13 cellular contexts compared by ENCODE assay signal in genomic region chr14:105863296-105864108, GRCh38.
DNase-seq lines count a peak whose midpoint lies in the region; ATAC-seq lines count a peak whose summit lies in the region.
"Had no signal": no experiment of that assay in that cellular context is flagged by ENCODE, and none has a peak within 500 bp of the region (broad histone marks: within the 10 kb centered on the region; RNA-seq: fewer than 3 reads in every experiment).

No MANE protein-coding gene starts in this region.

- H3K27me3 ChIP-seq in mucosa of rectum (ENCODE audit: control insufficient read depth in 2 of 2, insufficient read depth in 2 of 2, low read length in 2 of 2) = no peaks in the 10 kb centered on the region
- H3K27me3 ChIP-seq: neural progenitor cell, tibial nerve had no signal

- no peaks in the 10 kb centered on the region for H3K9me3 Mint-ChIP-seq in stimulated activated naive CD8-positive, alpha-beta T cell treated with anti-CD3 and anti-CD28 coated beads, Interleukin-15, Interleukin-2, amounts not matched to agents 100 ng/mL and 50 ng/mL, for 24 hours

- peaks cover 0 to 3% of the 10 kb centered on the region in 2 donors for H3K36me3 ChIP-seq in mucosa of rectum (ENCODE audit: control insufficient read depth in 2 of 2, insufficient read depth in 2 of 2, low read length in 2 of 2)
- H3K36me3 ChIP-seq: esophagus muscularis mucosa, neural progenitor cell, tibial nerve had no signal

- peak overlapping the region; percentile 85 for H3K4me3 Mint-ChIP-seq in stimulated activated naive CD8-positive, alpha-beta T cell treated with anti-CD3 and anti-CD28 coated beads, Interleukin-15, Interleukin-2, amounts not matched to agents 100 ng/mL and 50 ng/mL, for 24 hours
- H3K4me3 Mint-ChIP-seq: neural progenitor cell had no signal

- H3K9ac ChIP-seq in mucosa of rectum (ENCODE audit: low read depth in 1 of 2, low read length in 2 of 2) = peak overlapping the region in 1 of 2 donors; percentile 26
- H3K9ac ChIP-seq: neural progenitor cell had no signal

- H3K36me3 Mint-ChIP-seq in stimulated activated naive CD8-positive, alpha-beta T cell treated with anti-CD3 and anti-CD28 coated beads, Interleukin-15, Interleukin-2, amounts not matched to agents 100 ng/mL and 50 ng/mL, for 24 hours (ENCODE audit: low read depth) = peaks cover 13% of the 10 kb centered on the region
- H3K36me3 Mint-ChIP-seq: neural progenitor cell had no signal

- H3K4me1 Mint-ChIP-seq in stimulated activated naive CD8-positive, alpha-beta T cell treated with anti-CD3 and anti-CD28 coated beads, Interleukin-15, Interleukin-2, amounts not matched to agents 100 ng/mL and 50 ng/mL, for 24 hours (ENCODE audit: low read depth) = peaks cover 32% of the 10 kb centered on the region
- H3K4me1 Mint-ChIP-seq: neural progenitor cell had no signal

- ATAC-seq in stimulated activated naive CD8-positive, alpha-beta T cell treated with anti-CD3 and anti-CD28 coated beads, Interleukin-15, Interleukin-2, amounts not matched to agents 100 U/mL and 50 U/mL, for 24 hours = no peak
- no peak for ATAC-seq in GM18519 (IDR thresholded peaks at IDR 0.05; ENCODE audit: low FRiP score, unreplicated experiment)

- DNase-seq in stimulated activated naive CD8-positive, alpha-beta T cell treated with anti-CD3 and anti-CD28 coated beads, Interleukin-15, Interleukin-2, amounts not matched to agents 100 U/mL and 50 U/mL, for 24 hours = no peak
- peak; percentile 59 for DNase-seq in activated CD8-positive, alpha-beta memory T cell treated with anti-CD3 and anti-CD28 coated beads for 24 hours
- no peak for DNase-seq in iPS-NIHi7 (ENCODE audit: extremely low spot score)
- DNase-seq in DMS53 treated with DMSO at 0.1 percent for 48 hours (lab: John Stamatoyannopoulos, UW; ENCODE audit: unreplicated experiment) = no peak
- no peak for DNase-seq in DMS53 (lab: John Stamatoyannopoulos, UW)
- DNase-seq: AML-193, SHP77 treated with DMSO at 0.1 percent for 48 hours had no signal

- peak overlapping the region; percentile 94 for H3K27ac Mint-ChIP-seq in stimulated activated naive CD8-positive, alpha-beta T cell treated with anti-CD3 and anti-CD28 coated beads, Interleukin-15, Interleukin-2, amounts not matched to agents 100 ng/mL and 50 ng/mL, for 24 hours
- H3K27ac Mint-ChIP-seq: neural progenitor cell had no signal

- no peaks in the 10 kb centered on the region for H3K27me3 Mint-ChIP-seq in stimulated activated naive CD8-positive, alpha-beta T cell treated with anti-CD3 and anti-CD28 coated beads, Interleukin-15, Interleukin-2, amounts not matched to agents 100 ng/mL and 50 ng/mL, for 24 hours

- H3K4me1 ChIP-seq in mucosa of rectum (ENCODE audit: control insufficient read depth in 2 of 2, insufficient read depth in 2 of 2, low read length in 2 of 2) = no peaks in the 10 kb centered on the region
- H3K4me1 ChIP-seq: esophagus muscularis mucosa, neural progenitor cell, tibial nerve had no signal

- peak overlapping the region; percentile 54 to 77 for H3K27ac ChIP-seq in mucosa of rectum (ENCODE audit: low read depth in 2 of 2, low read length in 2 of 2)
- H3K27ac ChIP-seq: esophagus muscularis mucosa, neural progenitor cell had no signal

- no peaks in the 10 kb centered on the region for H3K9me3 ChIP-seq in mucosa of rectum (ENCODE audit: control insufficient read depth in 2 of 2, low read length in 2 of 2)
- H3K9me3 ChIP-seq: esophagus muscularis mucosa had no signal

- peak overlapping the region; percentile 19 to 65 for H3K4me3 ChIP-seq in mucosa of rectum (ENCODE audit: low read length in 2 of 2)
- H3K4me3 ChIP-seq: neural progenitor cell had no signal
